In genomic region chr10:21514808-21515580, GRCh38 we compare ENCODE assay signal across 12 cellular contexts. TPM values are rescaled to one million over a fixed set of nuclear protein-coding genes. Genes with fewer than 3 reads are reported as not detected.
DNase-seq lines count a peak whose midpoint lies in the region; ATAC-seq and TF ChIP-seq lines count a peak whose summit lies in the region.
"Had no signal": no experiment of that assay in that cellular context is flagged by ENCODE, and none has a peak within 500 bp of the region (broad histone marks: within the 10 kb centered on the region; RNA-seq: fewer than 3 reads in every experiment).

No MANE protein-coding gene starts in this region.

- no peaks in the 10 kb centered on the region for H3K9me3 Mint-ChIP-seq in Caco-2 (ENCODE audit: unreplicated experiment)
- H3K9me3 Mint-ChIP-seq in neural progenitor cell, result peaks cover 2% of the 10 kb centered on the region
- H3K9me3 Mint-ChIP-seq: CD8-positive, alpha-beta T cell had no signal

- no peaks in the 10 kb centered on the region for H4K20me1 ChIP-seq in fibroblast of lung (ENCODE audit: control insufficient read depth, extremely low read depth, insufficient read depth, low read length)
- H4K20me1 ChIP-seq in neural progenitor cell (ENCODE audit: low read depth), result peaks cover 74% of the 10 kb centered on the region

- H3K36me3 ChIP-seq in Caco-2 (ENCODE audit: control insufficient read depth, insufficient read depth, low read length), result no peaks in the 10 kb centered on the region
- no peaks in the 10 kb centered on the region for H3K36me3 ChIP-seq in fibroblast of lung (ENCODE audit: control insufficient read depth, insufficient read depth, low read length)
- H3K36me3 ChIP-seq in neural progenitor cell, result peaks cover 43% of the 10 kb centered on the region
- H3K36me3 ChIP-seq: suprapubic skin had no signal

- H3K4me3 ChIP-seq in Caco-2 (ENCODE audit: low read depth, low read length) (no peak overlapping the region), fibroblast of lung (replicated peaks in 1 of 4; ENCODE audit: control extremely low read depth in 1 of 4, insufficient read depth in 1 of 4, low read depth in 3 of 4, low read length in 4 of 4) (peak overlapping the region in 3 of 4 experiments; percentile 55 to 87 (median 70)), neural progenitor cell (peak overlapping the region; percentile 99)

- peaks cover 87% of the 10 kb centered on the region for H3F3A ChIP-seq in neural progenitor cell (ENCODE audit: low read depth)

- BruUV-seq in Caco-2 (replicated peaks; lab: Mats Ljungman, UMichigan), result TSS peak; percentile 28

- no peaks in the 10 kb centered on the region for H3K79me2 ChIP-seq in fibroblast of lung (ENCODE audit: control insufficient read depth, insufficient read depth, low read length)
- H3K79me2 ChIP-seq in neural progenitor cell (ENCODE audit: low read depth), result peaks cover 100% of the 10 kb centered on the region

- intact Hi-C loops in Caco-2 (cut with micrococcal nuclease; ENCODE audit: unreplicated experiment), result loop anchor here (5.0 kb wide), 1 partner anchor 437 kb away; no protein-coding TSS in a partner anchor

- POLR2A ChIA-PET in Caco-2 (lab: Charles Lee), result interaction anchor here (0.6 to 2.4 kb wide), 4 partner anchors 11 to 1611 kb away, joined by 4 to 22 read pairs (median 16); partner anchors contain the start of gene SKIDA1

- H3K36me3 Mint-ChIP-seq in Caco-2 (ENCODE audit: insufficient read depth, unreplicated experiment) (peaks cover 5% of the 10 kb centered on the region), neural progenitor cell (peaks cover 44% of the 10 kb centered on the region)
- H3K36me3 Mint-ChIP-seq: CD8-positive, alpha-beta T cell had no signal

- ATAC-seq in GM21390 (IDR thresholded peaks at IDR 0.05; ENCODE audit: unreplicated experiment) (no peak), GM21515 (IDR thresholded peaks at IDR 0.05; ENCODE audit: unreplicated experiment) (no peak)
- ATAC-seq: CD8-positive, alpha-beta T cell had no signal

- no peak for DNase-seq in Caco-2
- DNase-seq in NCI-H82 (lab: John Stamatoyannopoulos, UW), result peak; percentile 84
- DNase-seq in fibroblast of lung (ENCODE audit: low read depth in 2 of 2), result peak; percentile 67 to 69
- peak; percentile 32 for DNase-seq in neural progenitor cell (ENCODE audit: low spot score)
- no peak for DNase-seq in OCI-M1 (lab: John Stamatoyannopoulos, UW)
- no peak for DNase-seq in stimulated activated CD4-positive, alpha-beta T cell treated with anti-CD3 and anti-CD28 coated beads, Interleukin-4, amount 100 ng/mL, for 1 hour
- DNase-seq: CD8-positive, alpha-beta T cell; NCI-H748 treated with DMSO at 0.1 percent for 48 hours had no signal

- peaks cover 66% of the 10 kb centered on the region for H3K4me1 Mint-ChIP-seq in Caco-2 (ENCODE audit: low read depth, unreplicated experiment)
- H3K4me1 Mint-ChIP-seq in neural progenitor cell, result peaks cover 31% of the 10 kb centered on the region

- H3K27ac Mint-ChIP-seq in Caco-2 (ENCODE audit: unreplicated experiment), result peak overlapping the region; percentile 80
- H3K27ac Mint-ChIP-seq in neural progenitor cell, result peak overlapping the region; percentile 99
- H3K27ac Mint-ChIP-seq: CD8-positive, alpha-beta T cell had no signal

- peak overlapping the region; percentile 92 for H3K4me3 Mint-ChIP-seq in Caco-2 (ENCODE audit: unreplicated experiment)
- H3K4me3 Mint-ChIP-seq in neural progenitor cell, result peak overlapping the region; percentile 99

- H3K9me3 ChIP-seq in Caco-2 (no peaks in the 10 kb centered on the region), fibroblast of lung (ENCODE audit: control insufficient read depth, insufficient read depth, low read depth, low read length) (no peaks in the 10 kb centered on the region), neural progenitor cell (ENCODE audit: low read depth) (no peaks in the 10 kb centered on the region)
- H3K9me3 ChIP-seq: suprapubic skin had no signal

- H3K4me2 ChIP-seq in fibroblast of lung (ENCODE audit: extremely low read depth, insufficient read depth, low read length), result peak overlapping the region; percentile 84
- peak overlapping the region; percentile 94 for H3K4me2 ChIP-seq in neural progenitor cell

- H3K9ac ChIP-seq in fibroblast of lung (ENCODE audit: insufficient read depth, low read length), result no peak overlapping the region
- peak overlapping the region; percentile 76 for H3K9ac ChIP-seq in neural progenitor cell

- CTCF ChIA-PET in Caco-2 (lab: Charles Lee), result interaction anchor here (0.7 to 3.6 kb wide), 4 partner anchors 7 to 417 kb away, joined by 6 to 25 read pairs (median 8); no protein-coding TSS in a partner anchor

- peaks cover 59% of the 10 kb centered on the region for H3K4me1 ChIP-seq in Caco-2
- H3K4me1 ChIP-seq in fibroblast of lung (ENCODE audit: control insufficient read depth, extremely low read depth, insufficient read depth, low read length), result peaks cover 3% of the 10 kb centered on the region
- H3K4me1 ChIP-seq in neural progenitor cell, result peaks cover 19% of the 10 kb centered on the region

- no peak overlapping the region for H2AFZ ChIP-seq in fibroblast of lung (ENCODE audit: low read length)
- H2AFZ ChIP-seq in neural progenitor cell (replicated peaks), result no peak overlapping the region

- H3K27me3 Mint-ChIP-seq in Caco-2 (ENCODE audit: insufficient read depth, unreplicated experiment) (no peaks in the 10 kb centered on the region), neural progenitor cell (ENCODE audit: insufficient read depth, low read depth) (peaks cover 7% of the 10 kb centered on the region)

- H3K27me3 ChIP-seq in Caco-2 (replicated peaks; ENCODE audit: control insufficient read depth, insufficient read depth, low read length) (no peaks in the 10 kb centered on the region), fibroblast of lung (ENCODE audit: control insufficient read depth, insufficient read depth, low read length) (no peaks in the 10 kb centered on the region), neural progenitor cell (no peaks in the 10 kb centered on the region)
- H3K27me3 ChIP-seq: suprapubic skin had no signal

- TF ChIP-seq CTCF in Caco-2 (IDR thresholded peaks at IDR 0.05; ENCODE audit: insufficient read depth in 1 of 2, low read depth in 1 of 2, low read length in 1 of 2, severe bottlenecking in 1 of 2, unreplicated experiment in 1 of 2) (no peak), fibroblast of lung (conservative IDR thresholded peaks at IDR 0.05 in 1 of 2, IDR thresholded peaks at IDR 0.05 in 1 of 2; ENCODE audit: low read depth in 1 of 2, low read length in 2 of 2) (no peak), neural progenitor cell (IDR thresholded peaks at IDR 0.05) (no peak)

- H3K27ac ChIP-seq in fibroblast of lung (ENCODE audit: insufficient read depth, low read length), result no peak overlapping the region
- H3K27ac ChIP-seq in neural progenitor cell, result peak overlapping the region; percentile 93
- H3K27ac ChIP-seq: suprapubic skin had no signal

RNA-seq across cellular contexts. Expression of gene SKIDA1, which starts 10.5 kb away (rescaled TPM):
- total RNA-seq in Caco-2 (2022) (5.7 and 6.3 TPM in 2 replicates), fibroblast of lung (0.50 and 0.51 TPM in 2 replicates), neural progenitor cell (ENCODE audit: low replicate concordance) (123 and 127 TPM in 2 replicates)
- polyA plus RNA-seq in fibroblast of lung, result 0.28 and 0.49 TPM in 2 replicates
- polyA plus RNA-seq in fibroblast of lung (2012), result 0.16 and 0.73 TPM in 2 replicates
- 0.15 and 1.1 TPM in 2 replicates for polyA minus RNA-seq in fibroblast of lung (ENCODE audit: low replicate concordance)
- total RNA-seq: CD8-positive, alpha-beta T cell; T-helper 1 cell treated with Interleukin-12 subunit alpha and Interleukin-12 subunit beta and Interleukin-4 antibody, amounts not matched to agents 30 ng/mL and 1 ng/mL, for 36 hours had no signal

RNA-seq across cellular contexts. Expression of gene MLLT10, which starts 19.0 kb away (rescaled TPM):
- total RNA-seq in Caco-2 (2022) (84.3 and 85.3 TPM in 2 replicates), fibroblast of lung (33.1 and 56.3 TPM in 2 replicates), neural progenitor cell (ENCODE audit: low replicate concordance) (55.7 and 61.3 TPM in 2 replicates)
- 25.1 and 25.6 TPM in 2 replicates for polyA plus RNA-seq in fibroblast of lung
- polyA plus RNA-seq in fibroblast of lung (2012), result 12.8 and 14.0 TPM in 2 replicates
- polyA minus RNA-seq in fibroblast of lung (ENCODE audit: low replicate concordance), result 12.3 and 26.8 TPM in 2 replicates

Comparison
In these comparisons a context has a peak if more than half of its experiments do, and no peak if none do; other contexts are left out.
1. DNase-seq: peak in NCI-H82 (single experiment), fibroblast of lung (2 of 2) and neural progenitor cell (single experiment); none in Caco-2 (0 of 2), OCI-M1 (single experiment) and stimulated activated CD4-positive, alpha-beta T cell treated with anti-CD3 and anti-CD28 coated beads, Interleukin-4, amount 100 ng/mL, for 1 hour (single experiment).
2. RNA of gene SKIDA1, which starts 10.5 kb away (total RNA-seq): 123 to 127 TPM in neural progenitor cell; 5.7 to 6.3 TPM in Caco-2 and 0.50 to 0.51 TPM in fibroblast of lung; every median in the first group is over 10 times any median in the second.